In the genomic region with DNA sequence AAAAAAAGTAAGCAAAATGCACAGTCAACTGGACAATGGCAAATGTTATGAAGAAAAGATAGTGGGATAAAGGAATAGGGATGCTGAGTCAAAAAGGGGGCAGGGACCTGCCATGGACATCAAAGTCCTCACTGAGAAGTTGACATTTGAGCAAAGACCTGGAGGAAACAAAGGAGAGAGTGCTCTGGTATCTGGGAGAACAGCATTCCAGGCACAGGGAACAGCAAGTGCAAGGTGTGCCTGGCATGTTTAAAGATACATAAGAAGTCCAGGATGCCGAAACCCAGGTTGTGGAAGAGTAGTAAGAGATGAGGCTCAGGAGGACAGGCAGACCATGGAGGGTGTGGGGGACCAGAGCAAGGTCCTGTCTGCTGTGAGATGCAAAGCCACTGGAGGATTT, we compare ENCODE assay signal across 32 cellular contexts.
"Had no signal": no experiment of that assay in that cellular context is flagged by ENCODE, and none has a peak within 500 bp of the region (broad histone marks: within the 10 kb centered on the region; RNA-seq: fewer than 3 reads in every experiment).

No MANE protein-coding gene starts in this region.

- H3K36me3 Mint-ChIP-seq: activated CD4-positive, alpha-beta memory T cell treated with anti-CD3 and anti-CD28 coated beads for 36 hours; activated naive CD4-positive, alpha-beta T cell treated with anti-CD3 and anti-CD28 coated beads, Interleukin-2, amount 10 ng/mL, durations not matched to agents 7 days and 5 days; activated naive CD4-positive, alpha-beta T cell treated with anti-CD3 and anti-CD28 coated beads, Interleukin-2, amount 50 U/mL, for 72 hours; activated naive CD8-positive, alpha-beta T cell treated with anti-CD3 and anti-CD28 coated beads, Interleukin-2, amount 10 ng/mL, durations not matched to agents 7 days and 5 days; brain had no signal

- H3K9me3 ChIP-seq: ascending aorta, breast epithelium, colonic mucosa, esophagus muscularis mucosa, gastrocnemius medialis, heart left ventricle had no signal

- H3K4me1 Mint-ChIP-seq: activated CD4-positive, alpha-beta T cell treated with anti-CD3 and anti-CD28 coated beads, Interleukin-2, amount 10 ng/mL, durations not matched to agents 24 days and 14 days; activated naive CD4-positive, alpha-beta T cell treated with anti-CD3 and anti-CD28 coated beads, Interleukin-2, amount 10 ng/mL, durations not matched to agents 7 days and 5 days; activated naive CD8-positive, alpha-beta T cell treated with anti-CD3 and anti-CD28 coated beads, Interleukin-2, amount 10 ng/mL, durations not matched to agents 7 days and 5 days had no signal

- ATAC-seq: activated CD4-positive, alpha-beta T cell treated with anti-CD3 and anti-CD28 coated beads for 36 hours; activated CD8-positive, alpha-beta T cell treated with anti-CD3 and anti-CD28 coated beads, Interleukin-2, amount 10 ng/mL, durations not matched to agents 7 days and 5 days; activated naive CD4-positive, alpha-beta T cell treated with anti-CD3 and anti-CD28 coated beads, Interleukin-2, amount 50 U/mL, for 72 hours; activated T-cell treated with anti-CD3 and anti-CD28 coated beads, Interleukin-2, amount 50 U/mL, for 72 hours; foreskin keratinocyte; gastrocnemius medialis; heart left ventricle had no signal

- H3K27me3 Mint-ChIP-seq: activated CD4-positive, alpha-beta T cell treated with anti-CD3 and anti-CD28 coated beads for 36 hours had no signal

- H3K36me3 ChIP-seq: ascending aorta, breast epithelium, cardiac muscle cell, colonic mucosa, esophagus muscularis mucosa, gastrocnemius medialis, heart left ventricle, WERI-Rb-1 had no signal

- H3K4me1 ChIP-seq: ascending aorta, breast epithelium, colonic mucosa, esophagus muscularis mucosa, foreskin keratinocyte, gastrocnemius medialis had no signal

- H3K4me3 ChIP-seq: ascending aorta, breast epithelium, cardiac muscle cell, colonic mucosa, dorsolateral prefrontal cortex, esophagus muscularis mucosa, gastrocnemius medialis, heart left ventricle had no signal

- H3K27ac Mint-ChIP-seq: activated CD4-positive, alpha-beta memory T cell treated with anti-CD3 and anti-CD28 coated beads for 36 hours; activated CD4-positive, alpha-beta T cell treated with anti-CD3 and anti-CD28 coated beads for 36 hours; activated CD4-positive, alpha-beta T cell treated with anti-CD3 and anti-CD28 coated beads, Interleukin-2, amount 10 ng/mL, durations not matched to agents 24 days and 14 days; activated CD8-positive, alpha-beta T cell treated with anti-CD3 and anti-CD28 coated beads, Interleukin-2, amount 10 ng/mL, durations not matched to agents 7 days and 5 days; activated naive CD4-positive, alpha-beta T cell treated with anti-CD3 and anti-CD28 coated beads, Interleukin-2, amount 10 ng/mL, durations not matched to agents 7 days and 5 days; activated naive CD8-positive, alpha-beta T cell treated with anti-CD3 and anti-CD28 coated beads, Interleukin-2, amount 10 ng/mL, durations not matched to agents 7 days and 5 days; activated T-cell treated with anti-CD3 and anti-CD28 coated beads, Interleukin-2, amount 50 U/mL, for 24 hours; activated T-cell treated with anti-CD3 and anti-CD28 coated beads, Interleukin-2, amount 50 U/mL, for 72 hours had no signal

- H3K9me3 Mint-ChIP-seq: activated CD4-positive, alpha-beta memory T cell treated with anti-CD3 and anti-CD28 coated beads for 36 hours; activated CD4-positive, alpha-beta T cell treated with anti-CD3 and anti-CD28 coated beads, Interleukin-2, amount 10 ng/mL, durations not matched to agents 24 days and 14 days; activated naive CD4-positive, alpha-beta T cell treated with anti-CD3 and anti-CD28 coated beads, Interleukin-2, amount 10 ng/mL, durations not matched to agents 7 days and 5 days; activated naive CD4-positive, alpha-beta T cell treated with anti-CD3 and anti-CD28 coated beads, Interleukin-2, amount 50 U/mL, for 72 hours; activated naive CD8-positive, alpha-beta T cell treated with anti-CD3 and anti-CD28 coated beads, Interleukin-2, amount 10 ng/mL, durations not matched to agents 7 days and 5 days; activated T-cell treated with anti-CD3 and anti-CD28 coated beads, Interleukin-2, amount 50 U/mL, for 24 hours; activated T-cell treated with anti-CD3 and anti-CD28 coated beads, Interleukin-2, amount 50 U/mL, for 72 hours; brain had no signal

- H3K27ac ChIP-seq: ascending aorta, breast epithelium, cardiac muscle cell, colonic mucosa, dorsolateral prefrontal cortex, esophagus muscularis mucosa, foreskin keratinocyte, gastrocnemius medialis, heart left ventricle, WERI-Rb-1 had no signal

- DNase-seq: activated CD4-positive, alpha-beta memory T cell treated with anti-CD3 and anti-CD28 coated beads for 36 hours; activated CD4-positive, alpha-beta T cell treated with anti-CD3 and anti-CD28 coated beads for 36 hours; activated CD4-positive, alpha-beta T cell treated with anti-CD3 and anti-CD28 coated beads, Interleukin-2, amount 10 ng/mL, durations not matched to agents 24 days and 14 days; activated CD4-positive, CD25-positive, alpha-beta regulatory T cell; activated CD4-positive, CD25-positive, alpha-beta regulatory T cell treated with anti-CD3 and anti-CD28 coated beads, Interleukin-2, amount 50 U/mL, for 72 hours; activated CD8-positive, alpha-beta memory T cell treated with anti-CD3 and anti-CD28 coated beads, Interleukin-2, amount 50 U/mL, for 48 hours; activated CD8-positive, alpha-beta T cell treated with anti-CD3 and anti-CD28 coated beads, Interleukin-2, amount 10 ng/mL, durations not matched to agents 7 days and 5 days; activated gamma-delta T cell; activated naive CD4-positive, alpha-beta T cell; activated naive CD4-positive, alpha-beta T cell treated with anti-CD3 and anti-CD28 coated beads, Interleukin-2, amount 10 ng/mL, durations not matched to agents 7 days and 5 days; activated naive CD8-positive, alpha-beta T cell treated with anti-CD3 and anti-CD28 coated beads, Interleukin-2, amount 10 ng/mL, durations not matched to agents 7 days and 5 days; activated T-cell treated with anti-CD3 and anti-CD28 coated beads for 4 hours; activated T-cell treated with anti-CD3 and anti-CD28 coated beads, Interleukin-2, amount 50 U/mL, for 24 hours; activated T-cell treated with anti-CD3 and anti-CD28 coated beads, Interleukin-2, amount 50 U/mL, for 72 hours; central memory CD4-positive, alpha-beta T cell; cerebellar nuclear complex; colonic mucosa; dorsolateral prefrontal cortex; effector memory CD4-positive, alpha-beta T cell; erythroblast; foreskin keratinocyte; gastrocnemius medialis; glutamatergic neuron; heart left ventricle; T-helper 2 cell; WERI-Rb-1 had no signal

- H3K27me3 ChIP-seq: ascending aorta, breast epithelium, colonic mucosa had no signal

- H3K4me3 Mint-ChIP-seq: activated CD4-positive, alpha-beta memory T cell treated with anti-CD3 and anti-CD28 coated beads for 36 hours; activated CD4-positive, alpha-beta T cell treated with anti-CD3 and anti-CD28 coated beads for 36 hours; activated CD4-positive, alpha-beta T cell treated with anti-CD3 and anti-CD28 coated beads, Interleukin-2, amount 10 ng/mL, durations not matched to agents 24 days and 14 days; activated CD8-positive, alpha-beta T cell treated with anti-CD3 and anti-CD28 coated beads, Interleukin-2, amount 10 ng/mL, durations not matched to agents 7 days and 5 days; activated naive CD4-positive, alpha-beta T cell treated with anti-CD3 and anti-CD28 coated beads, Interleukin-2, amount 10 ng/mL, durations not matched to agents 7 days and 5 days; activated naive CD8-positive, alpha-beta T cell treated with anti-CD3 and anti-CD28 coated beads, Interleukin-2, amount 10 ng/mL, durations not matched to agents 7 days and 5 days; activated T-cell treated with anti-CD3 and anti-CD28 coated beads, Interleukin-2, amount 50 U/mL, for 24 hours; activated T-cell treated with anti-CD3 and anti-CD28 coated beads, Interleukin-2, amount 50 U/mL, for 72 hours; brain had no signal
